Comparison of ENCODE assay signal across 15 cellular contexts in the genomic region with DNA sequence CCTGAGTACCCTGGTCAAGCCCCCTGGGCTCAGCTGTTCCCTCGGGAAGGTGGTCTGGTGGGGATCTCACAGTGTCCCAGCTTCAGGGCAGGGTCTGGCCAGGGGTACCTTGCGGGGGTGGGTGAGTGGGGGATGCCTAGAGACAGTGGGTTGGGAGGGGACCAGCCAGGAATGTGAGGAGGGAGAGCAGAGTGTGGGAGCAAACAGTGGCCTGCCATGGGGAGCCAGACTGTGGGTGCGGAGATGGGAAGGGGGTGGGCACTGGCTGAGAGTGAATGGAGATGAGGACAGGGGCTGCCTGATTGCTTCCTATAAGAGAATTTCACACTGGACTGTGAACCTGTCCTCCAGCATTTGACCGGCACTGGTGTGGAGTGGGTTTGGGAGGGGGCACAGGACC.
DNase-seq lines count a peak whose midpoint lies in the region; ATAC-seq and TF ChIP-seq lines count a peak whose summit lies in the region.
"Had no signal": no experiment of that assay in that cellular context is flagged by ENCODE, and none has a peak within 500 bp of the region (broad histone marks: within the 10 kb centered on the region; RNA-seq: fewer than 3 reads in every experiment).

No MANE protein-coding gene starts in this region.

- H3K4me3 Mint-ChIP-seq in GM23338 (no peak overlapping the region), brain (peak overlapping the region in 1 of 5 experiments; percentile 20), nephron (no peak overlapping the region)
- no peak overlapping the region for H3K4me3 Mint-ChIP-seq in stimulated activated memory B cell treated with anti-CD40 and anti-IgM and Interleukin-4, amounts not matched to agents 10 μg/mL and 1 μg/mL and 100 μg/mL, for 72 hours
- H3K4me3 Mint-ChIP-seq: CD8-positive, alpha-beta memory T cell had no signal

- ATAC-seq in GM23338, result peak; percentile 12; the same call in 2 of the 3 replicates
- ATAC-seq in GM18519 (IDR thresholded peaks at IDR 0.05; ENCODE audit: low FRiP score, unreplicated experiment), result no peak
- no peak for ATAC-seq in stimulated activated memory B cell treated with anti-CD40 and anti-IgM and Interleukin-4, amounts not matched to agents 10 μg/mL and 1 μg/mL and 100 μg/mL, for 72 hours
- ATAC-seq: A549, HepG2 had no signal

- TF ChIP-seq CTCF in GM23338 (conservative IDR thresholded peaks at IDR 0.05; ENCODE audit: low read depth in 2 of 2) (no peak), brain (conservative IDR thresholded peaks at IDR 0.05) (no peak), nephron (IDR thresholded peaks at IDR 0.05; ENCODE audit: unreplicated experiment in 3 of 3) (no peak), thyroid gland (IDR thresholded peaks at IDR 0.05) (no peak)

- H3K4me3 ChIP-seq in GM23338 (no peak overlapping the region), thyroid gland (replicated peaks in 1 of 3) (no peak overlapping the region)
- H3K4me3 ChIP-seq: A549, GM23248 had no signal

- WGBS in thyroid gland, 2 donors, result 40 to 52% methylated on average over 4 of the region's 4 CpGs

- no peaks in the 10 kb centered on the region for H4K20me1 ChIP-seq in GM23338 (replicated peaks; ENCODE audit: insufficient read depth)

- H3K36me3 Mint-ChIP-seq in GM23338 (ENCODE audit: low read depth) (no peaks in the 10 kb centered on the region), brain (no peaks in the 10 kb centered on the region), nephron (ENCODE audit: low read depth) (no peaks in the 10 kb centered on the region)
- no peaks in the 10 kb centered on the region for H3K36me3 Mint-ChIP-seq in stimulated activated memory B cell treated with anti-CD40 and anti-IgM and Interleukin-4, amounts not matched to agents 10 μg/mL and 1 μg/mL and 100 μg/mL, for 72 hours
- H3K36me3 Mint-ChIP-seq: CD8-positive, alpha-beta memory T cell had no signal

- no peaks in the 10 kb centered on the region for H3K36me3 ChIP-seq in GM23338 (ENCODE audit: insufficient read depth)
- no peaks in the 10 kb centered on the region for H3K36me3 ChIP-seq in thyroid gland

- peaks cover 20% of the 10 kb centered on the region for H3K27me3 Mint-ChIP-seq in GM23338 (ENCODE audit: insufficient read depth, low read depth, poor library complexity)
- peaks cover 16% of the 10 kb centered on the region for H3K27me3 Mint-ChIP-seq in brain
- H3K27me3 Mint-ChIP-seq in nephron (ENCODE audit: low read depth), result peaks cover 42% of the 10 kb centered on the region
- peaks cover 53% of the 10 kb centered on the region for H3K27me3 Mint-ChIP-seq in stimulated activated memory B cell treated with anti-CD40 and anti-IgM and Interleukin-4, amounts not matched to agents 10 μg/mL and 1 μg/mL and 100 μg/mL, for 72 hours

- H3K79me2 ChIP-seq in GM23338 (replicated peaks; ENCODE audit: insufficient read depth), result no peaks in the 10 kb centered on the region

- H3K27ac ChIP-seq in GM23338 (ENCODE audit: low read depth), result no peak overlapping the region
- H3K27ac ChIP-seq in thyroid gland, result peak overlapping the region; percentile 66 to 92 (median 89)
- H3K27ac ChIP-seq: A549, GM23248 had no signal

- no peaks in the 10 kb centered on the region for H3K9me2 ChIP-seq in GM23338 (ENCODE audit: insufficient read depth)

- H3K4me1 Mint-ChIP-seq in GM23338, result peaks cover 28% of the 10 kb centered on the region
- H3K4me1 Mint-ChIP-seq in brain, result peaks cover 57% of the 10 kb centered on the region
- H3K4me1 Mint-ChIP-seq in nephron, result peaks cover 40% of the 10 kb centered on the region
- no peaks in the 10 kb centered on the region for H3K4me1 Mint-ChIP-seq in stimulated activated memory B cell treated with anti-CD40 and anti-IgM and Interleukin-4, amounts not matched to agents 10 μg/mL and 1 μg/mL and 100 μg/mL, for 72 hours
- H3K4me1 Mint-ChIP-seq: CD8-positive, alpha-beta memory T cell had no signal

- H3K9me3 ChIP-seq in thyroid gland, result no peaks in the 10 kb centered on the region
- H3K9me3 ChIP-seq: A549, Caco-2 had no signal

- no peaks in the 10 kb centered on the region for H3F3A ChIP-seq in GM23338 (replicated peaks; ENCODE audit: low read depth)

- H3K4me1 ChIP-seq in GM23338 (ENCODE audit: insufficient read depth), result no peaks in the 10 kb centered on the region
- H3K4me1 ChIP-seq in thyroid gland, result peaks cover 65 to 75% of the 10 kb centered on the region in 2 donors
- H3K4me1 ChIP-seq: A549, Caco-2 had no signal

- no peak overlapping the region for H3K27ac Mint-ChIP-seq in GM23338
- peak overlapping the region in 3 of 5 experiments; percentile 92 to 96 (median 95) for H3K27ac Mint-ChIP-seq in brain
- H3K27ac Mint-ChIP-seq in nephron, result peak overlapping the region in 2 of 3 experiments; percentile 25 to 93
- H3K27ac Mint-ChIP-seq in stimulated activated memory B cell treated with anti-CD40 and anti-IgM and Interleukin-4, amounts not matched to agents 10 μg/mL and 1 μg/mL and 100 μg/mL, for 72 hours, result no peak overlapping the region
- H3K27ac Mint-ChIP-seq: H9 had no signal

- TF ChIP-seq POLR2A in thyroid gland (IDR thresholded peaks at IDR 0.05), result no peak

- intact Hi-C loops in thyroid gland (cut with DNase I), result no loop called here

- H3K9me3 Mint-ChIP-seq in GM23338 (no peaks in the 10 kb centered on the region), brain (peaks cover 0 to 9% (median 0%) of the 10 kb centered on the region in 5 experiments), nephron (no peaks in the 10 kb centered on the region)
- no peaks in the 10 kb centered on the region for H3K9me3 Mint-ChIP-seq in stimulated activated memory B cell treated with anti-CD40 and anti-IgM and Interleukin-4, amounts not matched to agents 10 μg/mL and 1 μg/mL and 100 μg/mL, for 72 hours
- H3K9me3 Mint-ChIP-seq: CD8-positive, alpha-beta memory T cell; H9 had no signal

- H3K4me2 ChIP-seq in GM23338, result no peak overlapping the region
- H3K4me2 ChIP-seq: A549 had no signal

- H3K27me3 ChIP-seq in GM23338 (ENCODE audit: insufficient read depth) (no peaks in the 10 kb centered on the region), thyroid gland (no peaks in the 10 kb centered on the region)

- DNase-seq in GM23338 (ENCODE audit: low spot score) (no peak), thyroid gland (no peak)
- no peak for DNase-seq in stimulated activated CD4-positive, alpha-beta T cell treated with anti-CD3 and anti-CD28 coated beads, Interleukin-15, amount 100 ng/mL, for 24 hours
- DNase-seq: Caco-2, DMS53, GF-D8, GM23248, H9 had no signal

- peak overlapping the region; percentile 66; the same call in 1 of the 2 replicates for H2AFZ ChIP-seq in GM23338
- H2AFZ ChIP-seq: GM23248 had no signal

TF ChIP-seq in GM23338, 12 proteins besides CTCF, POLR2A, EP300 and RAD21 (continues in another document):
- no peak for TF ChIP-seq CREB1 (CRISPR knock-in tag; IDR thresholded peaks at IDR 0.05; ENCODE audit: low read depth)
- no peak for TF ChIP-seq JUNB (IDR thresholded peaks at IDR 0.05; ENCODE audit: unreplicated experiment)
- no peak for TF ChIP-seq ZNF331 (CRISPR knock-in tag; IDR thresholded peaks at IDR 0.05; ENCODE audit: low read depth)
- no peak for TF ChIP-seq EZH2 (IDR thresholded peaks at IDR 0.05; ENCODE audit: low read depth, unreplicated experiment)
- no peak for TF ChIP-seq STAT1 (IDR thresholded peaks at IDR 0.05; ENCODE audit: unreplicated experiment)
- no peak for TF ChIP-seq ZNF114 (CRISPR knock-in tag; IDR thresholded peaks at IDR 0.05)
- no peak for TF ChIP-seq POLR2AphosphoS5 (IDR thresholded peaks at IDR 0.05; ENCODE audit: low read depth)
- no peak for TF ChIP-seq EZH2phosphoT487 (IDR thresholded peaks at IDR 0.05; ENCODE audit: unreplicated experiment)

Comparison
In these comparisons a context has a peak if more than half of its experiments do, and no peak if none do; other contexts are left out.
1. H3K27ac Mint-ChIP-seq: peak in brain (3 of 5) and nephron (2 of 3); none in GM23338 (single experiment) and stimulated activated memory B cell treated with anti-CD40 and anti-IgM and Interleukin-4, amounts not matched to agents 10 μg/mL and 1 μg/mL and 100 μg/mL, for 72 hours (single experiment).